ENCODE assay signal across 20 cellular contexts in the genomic region with DNA sequence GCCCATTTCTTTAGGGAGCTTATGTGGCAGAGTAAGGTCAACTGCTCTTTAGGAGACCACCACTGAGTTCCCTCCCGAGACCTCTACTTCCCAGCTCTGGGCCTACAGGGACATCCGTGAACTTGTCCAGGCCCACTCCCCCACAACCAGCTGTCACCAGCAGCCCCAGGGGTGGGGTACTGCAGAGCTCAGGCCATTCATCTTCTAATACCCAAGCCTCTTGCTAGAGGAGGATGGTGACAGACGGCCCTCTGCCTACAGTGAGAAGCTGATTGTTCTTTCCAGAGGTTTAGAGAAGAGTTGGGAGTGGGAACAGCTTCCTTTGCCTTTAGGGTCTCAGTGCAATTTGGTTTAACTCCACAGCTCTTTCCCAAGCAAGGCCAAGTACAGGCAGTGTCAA. TPM values are rescaled to one million over a fixed set of nuclear protein-coding genes. Genes with fewer than 3 reads are reported as not detected.
"Had no signal": no experiment of that assay in that cellular context is flagged by ENCODE, and none has a peak within 500 bp of the region (broad histone marks: within the 10 kb centered on the region; RNA-seq: fewer than 3 reads in every experiment).

No MANE protein-coding gene starts in this region.

- H3K27ac ChIP-seq: HL-60, SJSA1, SK-N-MC had no signal

- H3K9me3 ChIP-seq: SJSA1 had no signal

- H3K27me3 ChIP-seq: SJSA1 had no signal

- ATAC-seq: Panc1, PC-3 had no signal

- H3K4me3 ChIP-seq: SJSA1, SK-N-MC had no signal

- DNase-seq: KBM-7; NCI-H1092; NCI-H1105 treated with DMSO at 0.1 percent for 48 hours; NCI-H1417 treated with DMSO at 0.1 percent for 48 hours; NCI-H146; NCI-H1694 treated with DMSO at 0.1 percent for 48 hours; NCI-H1930; NCI-H2107; NCI-H2227 treated with DMSO at 0.1 percent for 48 hours; NCI-H524; NCI-H526 treated with DMSO at 0.1 percent for 48 hours; NCI-H748 treated with DMSO at 0.1 percent for 48 hours; NK-92 treated with Interleukin-12 subunit alpha and Interleukin-12 subunit beta, amount 100 ng/mL, for 24 hours; PC-3; Right ventricle myocardium superior; SIG-M5 had no signal

RNA-seq across cellular contexts. Expression of gene ARTN, which starts 33.2 kb away (rescaled TPM):
- total RNA-seq: Right ventricle myocardium superior, SJSA1 had no signal
